Comparison of ENCODE assay signal across 1 cellular context in genomic region chr1:175840787-175841186, GRCh38.
TF ChIP-seq lines count a peak whose summit lies in the region.

No MANE protein-coding gene starts in this region.

TF ChIP-seq in H1, 55 proteins besides CTCF, POLR2A, EP300 and RAD21:
- no peak for TF ChIP-seq JUND (IDR thresholded peaks at IDR 0.05; ENCODE audit: low read length)
